10 cellular contexts compared by ENCODE assay signal in genomic region chr4:4461850-4462249, GRCh38.
DNase-seq lines count a peak whose midpoint lies in the region; ATAC-seq and TF ChIP-seq lines count a peak whose summit lies in the region.
"Had no signal": no experiment of that assay in that cellular context is flagged by ENCODE, and none has a peak within 500 bp of the region (broad histone marks: within the 10 kb centered on the region; RNA-seq: fewer than 3 reads in every experiment).

No MANE protein-coding gene starts in this region.

- H3K4me3 Mint-ChIP-seq in natural killer cell = peak overlapping the region; percentile 59
- H3K4me3 Mint-ChIP-seq: stimulated activated memory B cell treated with anti-CD40 and anti-IgM and Interleukin-4, amounts not matched to agents 10 μg/mL and 1 μg/mL and 100 μg/mL, for 72 hours had no signal

- H3K27ac ChIP-seq in WERI-Rb-1 = no peak overlapping the region

- peak in 2 of 3 donors; percentile 7 to 13 for DNase-seq in stimulated activated CD4-positive, alpha-beta T cell treated with anti-CD3 and anti-CD28 coated beads, Interleukin-12 subunit alpha, Interleukin-12 subunit beta, amount 100 ng/mL, for 48 hours (ENCODE audit: low read depth in 2 of 3, low spot score in 1 of 3)
- DNase-seq in stimulated activated CD4-positive, alpha-beta T cell treated with anti-CD3 and anti-CD28 coated beads, Interleukin-12 subunit alpha, Interleukin-12 subunit beta, amount 100 ng/mL, for 4 hours = no peak
- DNase-seq in activated T-helper 1 cell treated with anti-CD3 and anti-CD28 coated beads, Interleukin-2, amount 50 U/mL, for 16 hours (ENCODE audit: low read depth in 1 of 2, low spot score in 1 of 2) = peak; percentile 1 to 38
- no peak for DNase-seq in natural killer cell
- no peak for DNase-seq in WERI-Rb-1
- DNase-seq in GM13976 (ENCODE audit: low spot score) = no peak

- H3K9me3 Mint-ChIP-seq in natural killer cell = no peaks in the 10 kb centered on the region

- peaks cover 20% of the 10 kb centered on the region for H3K36me3 ChIP-seq in WERI-Rb-1

- H3K36me3 Mint-ChIP-seq in natural killer cell = peaks cover 12% of the 10 kb centered on the region

- ATAC-seq in natural killer cell (peak; percentile 52 to 85 (median 68)), HG03432 (IDR thresholded peaks at IDR 0.05; ENCODE audit: unreplicated experiment) (no peak), HG03520 (IDR thresholded peaks at IDR 0.05; ENCODE audit: unreplicated experiment) (no peak)
- ATAC-seq: stimulated activated memory B cell treated with anti-CD40 and anti-IgM and Interleukin-4, amounts not matched to agents 10 μg/mL and 1 μg/mL and 100 μg/mL, for 72 hours had no signal

- TF ChIP-seq CTCF in natural killer cell (IDR thresholded peaks at IDR 0.05) (no peak), WERI-Rb-1 (IDR thresholded peaks at IDR 0.05; ENCODE audit: low read depth, low read length) (no peak), GM13976 (IDR thresholded peaks at IDR 0.05; ENCODE audit: borderline replicate concordance, control extremely low read depth, extremely low read depth, insufficient read depth, missing control alignments) (no peak)

- H3K4me3 ChIP-seq in WERI-Rb-1 (ENCODE audit: low read depth, low read length) = no peak overlapping the region
- H3K4me3 ChIP-seq: dorsolateral prefrontal cortex had no signal

- intact Hi-C loops in natural killer cell (cut with micrococcal nuclease) = no loop called here

- H3K27me3 Mint-ChIP-seq in natural killer cell (ENCODE audit: low read depth in 2 of 2) = no peaks in the 10 kb centered on the region
- H3K27me3 Mint-ChIP-seq: stimulated activated memory B cell treated with anti-CD40 and anti-IgM and Interleukin-4, amounts not matched to agents 10 μg/mL and 1 μg/mL and 100 μg/mL, for 72 hours had no signal

- in situ Hi-C loops in GM13976 (cut with MboI; ENCODE audit: low sequenced_read_pairs, unreplicated experiment) = no loop called here

- H3K27ac Mint-ChIP-seq in natural killer cell = peak overlapping the region; percentile 86 to 92
- H3K27ac Mint-ChIP-seq: stimulated activated memory B cell treated with anti-CD40 and anti-IgM and Interleukin-4, amounts not matched to agents 10 μg/mL and 1 μg/mL and 100 μg/mL, for 72 hours had no signal

- H3K4me1 Mint-ChIP-seq in natural killer cell = peaks cover 26 to 34% of the 10 kb centered on the region in 2 donors

- no peaks in the 10 kb centered on the region for H3K27me3 ChIP-seq in WERI-Rb-1 (ENCODE audit: insufficient read depth, low read depth, severe bottlenecking)
- H3K27me3 ChIP-seq: dorsolateral prefrontal cortex had no signal

- peaks cover under 1% of the 10 kb centered on the region for H3K9me3 ChIP-seq in WERI-Rb-1 (ENCODE audit: severe bottlenecking)

Comparison
In these comparisons a context has a peak if more than half of its experiments do, and no peak if none do; other contexts are left out.
1. DNase-seq: peak in stimulated activated CD4-positive, alpha-beta T cell treated with anti-CD3 and anti-CD28 coated beads, Interleukin-12 subunit alpha, Interleukin-12 subunit beta, amount 100 ng/mL, for 48 hours (2 of 3) and activated T-helper 1 cell treated with anti-CD3 and anti-CD28 coated beads, Interleukin-2, amount 50 U/mL, for 16 hours (2 of 2); none in stimulated activated CD4-positive, alpha-beta T cell treated with anti-CD3 and anti-CD28 coated beads, Interleukin-12 subunit alpha, Interleukin-12 subunit beta, amount 100 ng/mL, for 4 hours (single experiment), natural killer cell (single experiment), WERI-Rb-1 (single experiment) and GM13976 (single experiment).
2. ATAC-seq: peak in natural killer cell (3 of 3); none in HG03432 (single experiment) and HG03520 (single experiment).